In genomic region chr11:62771144-62772021, GRCh38 we compare ENCODE assay signal across 1 cellular context.
TF ChIP-seq lines count a peak whose summit lies in the region.

TAF6L (plus strand) TSS chr11:62771396; CDS start chr11:62775784, 4,388 bp downstream.

TF ChIP-seq in K562, 482 proteins besides CTCF, POLR2A, EP300 and RAD21 (continued from another document and continues in another):
- TF ChIP-seq CUX1 (CRISPR knock-in tag; IDR thresholded peaks at IDR 0.05): no peak
- no peak for TF ChIP-seq ZNF431 (CRISPR knock-in tag; IDR thresholded peaks at IDR 0.05)
- no peak; the same call in 1 of the 2 replicates for TF ChIP-seq KAT7 (CRISPR knock-in tag; IDR thresholded peaks at IDR 0.05; ENCODE audit: borderline replicate concordance)
- TF ChIP-seq ZNF347 (CRISPR knock-in tag; IDR thresholded peaks at IDR 0.05; ENCODE audit: low read depth): no peak
- TF ChIP-seq THRA (IDR thresholded peaks at IDR 0.05): no peak
- peak; percentile 69 for TF ChIP-seq CXXC5 (CRISPR knock-in tag; IDR thresholded peaks at IDR 0.05)
- peak; percentile 98 for TF ChIP-seq EGR1 (conservative IDR thresholded peaks at IDR 0.05)
- peak; percentile 80 for TF ChIP-seq C11orf30 (IDR thresholded peaks at IDR 0.05; ENCODE audit: low read depth)
- no peak for TF ChIP-seq CEBPZ (IDR thresholded peaks at IDR 0.05; ENCODE audit: borderline replicate concordance, low read depth, low read length)
- TF ChIP-seq HNRNPL (IDR thresholded peaks at IDR 0.05; ENCODE audit: low read depth, low read length): no peak
- TF ChIP-seq ZNF318 (IDR thresholded peaks at IDR 0.05; ENCODE audit: borderline replicate concordance in 1 of 2, low read depth in 1 of 2): no peak
- no peak for TF ChIP-seq GATAD2B (IDR thresholded peaks at IDR 0.05; ENCODE audit: borderline replicate concordance)
- TF ChIP-seq ZBTB2 (IDR thresholded peaks at IDR 0.05): peak; percentile 63; the same call in 1 of the 2 replicates
- no peak for TF ChIP-seq ARID3B (CRISPR knock-in tag; IDR thresholded peaks at IDR 0.05; ENCODE audit: borderline replicate concordance)
- no peak for TF ChIP-seq ZNF707 (CRISPR knock-in tag; conservative IDR thresholded peaks at IDR 0.05)
- TF ChIP-seq HDAC3 (IDR thresholded peaks at IDR 0.05; ENCODE audit: borderline replicate concordance, partially characterized antibody): no peak
- no peak for TF ChIP-seq TAF7 (tag; IDR thresholded peaks at IDR 0.05)
- peak; percentile 52 for TF ChIP-seq POLR2AphosphoS5 (IDR thresholded peaks at IDR 0.05; ENCODE audit: control insufficient read depth, insufficient read depth, low read depth, low read length)
- TF ChIP-seq SFPQ (IDR thresholded peaks at IDR 0.05; ENCODE audit: low read depth, low read length): no peak
- TF ChIP-seq MAFG (tag; conservative IDR thresholded peaks at IDR 0.05): no peak
- TF ChIP-seq GTF3C2 (IDR thresholded peaks at IDR 0.05; ENCODE audit: borderline replicate concordance, extremely low read depth, insufficient read length): no peak
